2 cellular contexts compared by ENCODE assay signal in the genomic region with DNA sequence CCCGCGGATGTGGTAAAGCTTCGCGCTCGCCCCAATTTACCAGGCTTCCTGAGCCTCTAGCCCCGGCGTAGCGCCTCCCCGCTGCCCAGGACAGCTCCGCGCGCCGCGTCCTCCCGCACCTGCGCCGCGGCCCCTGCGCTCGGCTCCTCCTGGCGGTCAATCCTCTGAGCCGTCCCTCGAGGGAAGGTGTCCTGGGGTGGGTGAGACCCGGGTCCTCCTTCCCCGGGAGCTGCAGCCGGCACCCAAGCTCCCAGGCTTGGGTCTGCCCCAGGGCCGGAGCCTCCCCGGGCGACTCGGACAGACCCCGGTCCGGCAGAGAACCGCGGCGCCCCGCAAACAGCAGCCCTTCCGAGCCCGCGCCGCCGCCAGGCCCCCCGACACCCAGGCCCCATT.
TF ChIP-seq lines count a peak whose summit lies in the region.

No MANE protein-coding gene starts in this region.

TF ChIP-seq in GM23338, 12 proteins besides CTCF, POLR2A, EP300 and RAD21 (continued from another document):
- TF ChIP-seq EZH2phosphoT487 (IDR thresholded peaks at IDR 0.05; ENCODE audit: unreplicated experiment) = no peak
- no peak for TF ChIP-seq CREB1 (CRISPR knock-in tag; IDR thresholded peaks at IDR 0.05; ENCODE audit: low read depth)
- TF ChIP-seq ZNF114 (CRISPR knock-in tag; IDR thresholded peaks at IDR 0.05) = no peak
- no peak for TF ChIP-seq NANOG (IDR thresholded peaks at IDR 0.05; ENCODE audit: borderline replicate concordance)
- TF ChIP-seq, protein P1, sequence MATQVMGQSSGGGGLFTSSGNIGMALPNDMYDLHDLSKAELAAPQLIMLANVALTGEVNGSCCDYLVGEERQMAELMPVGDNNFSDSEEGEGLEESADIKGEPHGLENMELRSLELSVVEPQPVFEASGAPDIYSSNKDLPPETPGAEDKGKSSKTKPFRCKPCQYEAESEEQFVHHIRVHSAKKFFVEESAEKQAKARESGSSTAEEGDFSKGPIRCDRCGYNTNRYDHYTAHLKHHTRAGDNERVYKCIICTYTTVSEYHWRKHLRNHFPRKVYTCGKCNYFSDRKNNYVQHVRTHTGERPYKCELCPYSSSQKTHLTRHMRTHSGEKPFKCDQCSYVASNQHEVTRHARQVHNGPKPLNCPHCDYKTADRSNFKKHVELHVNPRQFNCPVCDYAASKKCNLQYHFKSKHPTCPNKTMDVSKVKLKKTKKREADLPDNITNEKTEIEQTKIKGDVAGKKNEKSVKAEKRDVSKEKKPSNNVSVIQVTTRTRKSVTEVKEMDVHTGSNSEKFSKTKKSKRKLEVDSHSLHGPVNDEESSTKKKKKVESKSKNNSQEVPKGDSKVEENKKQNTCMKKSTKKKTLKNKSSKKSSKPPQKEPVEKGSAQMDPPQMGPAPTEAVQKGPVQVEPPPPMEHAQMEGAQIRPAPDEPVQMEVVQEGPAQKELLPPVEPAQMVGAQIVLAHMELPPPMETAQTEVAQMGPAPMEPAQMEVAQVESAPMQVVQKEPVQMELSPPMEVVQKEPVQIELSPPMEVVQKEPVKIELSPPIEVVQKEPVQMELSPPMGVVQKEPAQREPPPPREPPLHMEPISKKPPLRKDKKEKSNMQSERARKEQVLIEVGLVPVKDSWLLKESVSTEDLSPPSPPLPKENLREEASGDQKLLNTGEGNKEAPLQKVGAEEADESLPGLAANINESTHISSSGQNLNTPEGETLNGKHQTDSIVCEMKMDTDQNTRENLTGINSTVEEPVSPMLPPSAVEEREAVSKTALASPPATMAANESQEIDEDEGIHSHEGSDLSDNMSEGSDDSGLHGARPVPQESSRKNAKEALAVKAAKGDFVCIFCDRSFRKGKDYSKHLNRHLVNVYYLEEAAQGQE (IDR thresholded peaks at IDR 0.05; ENCODE audit: unreplicated experiment) = no peak
- TF ChIP-seq, protein P2, sequence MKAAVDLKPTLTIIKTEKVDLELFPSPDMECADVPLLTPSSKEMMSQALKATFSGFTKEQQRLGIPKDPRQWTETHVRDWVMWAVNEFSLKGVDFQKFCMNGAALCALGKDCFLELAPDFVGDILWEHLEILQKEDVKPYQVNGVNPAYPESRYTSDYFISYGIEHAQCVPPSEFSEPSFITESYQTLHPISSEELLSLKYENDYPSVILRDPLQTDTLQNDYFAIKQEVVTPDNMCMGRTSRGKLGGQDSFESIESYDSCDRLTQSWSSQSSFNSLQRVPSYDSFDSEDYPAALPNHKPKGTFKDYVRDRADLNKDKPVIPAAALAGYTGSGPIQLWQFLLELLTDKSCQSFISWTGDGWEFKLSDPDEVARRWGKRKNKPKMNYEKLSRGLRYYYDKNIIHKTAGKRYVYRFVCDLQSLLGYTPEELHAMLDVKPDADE (IDR thresholded peaks at IDR 0.05) = no peak
- no peak for TF ChIP-seq ZNF331 (CRISPR knock-in tag; IDR thresholded peaks at IDR 0.05; ENCODE audit: low read depth)
- TF ChIP-seq POLR2AphosphoS5 (IDR thresholded peaks at IDR 0.05; ENCODE audit: low read depth) = no peak
- TF ChIP-seq JUNB (IDR thresholded peaks at IDR 0.05; ENCODE audit: unreplicated experiment) = no peak
- TF ChIP-seq, protein P3, sequence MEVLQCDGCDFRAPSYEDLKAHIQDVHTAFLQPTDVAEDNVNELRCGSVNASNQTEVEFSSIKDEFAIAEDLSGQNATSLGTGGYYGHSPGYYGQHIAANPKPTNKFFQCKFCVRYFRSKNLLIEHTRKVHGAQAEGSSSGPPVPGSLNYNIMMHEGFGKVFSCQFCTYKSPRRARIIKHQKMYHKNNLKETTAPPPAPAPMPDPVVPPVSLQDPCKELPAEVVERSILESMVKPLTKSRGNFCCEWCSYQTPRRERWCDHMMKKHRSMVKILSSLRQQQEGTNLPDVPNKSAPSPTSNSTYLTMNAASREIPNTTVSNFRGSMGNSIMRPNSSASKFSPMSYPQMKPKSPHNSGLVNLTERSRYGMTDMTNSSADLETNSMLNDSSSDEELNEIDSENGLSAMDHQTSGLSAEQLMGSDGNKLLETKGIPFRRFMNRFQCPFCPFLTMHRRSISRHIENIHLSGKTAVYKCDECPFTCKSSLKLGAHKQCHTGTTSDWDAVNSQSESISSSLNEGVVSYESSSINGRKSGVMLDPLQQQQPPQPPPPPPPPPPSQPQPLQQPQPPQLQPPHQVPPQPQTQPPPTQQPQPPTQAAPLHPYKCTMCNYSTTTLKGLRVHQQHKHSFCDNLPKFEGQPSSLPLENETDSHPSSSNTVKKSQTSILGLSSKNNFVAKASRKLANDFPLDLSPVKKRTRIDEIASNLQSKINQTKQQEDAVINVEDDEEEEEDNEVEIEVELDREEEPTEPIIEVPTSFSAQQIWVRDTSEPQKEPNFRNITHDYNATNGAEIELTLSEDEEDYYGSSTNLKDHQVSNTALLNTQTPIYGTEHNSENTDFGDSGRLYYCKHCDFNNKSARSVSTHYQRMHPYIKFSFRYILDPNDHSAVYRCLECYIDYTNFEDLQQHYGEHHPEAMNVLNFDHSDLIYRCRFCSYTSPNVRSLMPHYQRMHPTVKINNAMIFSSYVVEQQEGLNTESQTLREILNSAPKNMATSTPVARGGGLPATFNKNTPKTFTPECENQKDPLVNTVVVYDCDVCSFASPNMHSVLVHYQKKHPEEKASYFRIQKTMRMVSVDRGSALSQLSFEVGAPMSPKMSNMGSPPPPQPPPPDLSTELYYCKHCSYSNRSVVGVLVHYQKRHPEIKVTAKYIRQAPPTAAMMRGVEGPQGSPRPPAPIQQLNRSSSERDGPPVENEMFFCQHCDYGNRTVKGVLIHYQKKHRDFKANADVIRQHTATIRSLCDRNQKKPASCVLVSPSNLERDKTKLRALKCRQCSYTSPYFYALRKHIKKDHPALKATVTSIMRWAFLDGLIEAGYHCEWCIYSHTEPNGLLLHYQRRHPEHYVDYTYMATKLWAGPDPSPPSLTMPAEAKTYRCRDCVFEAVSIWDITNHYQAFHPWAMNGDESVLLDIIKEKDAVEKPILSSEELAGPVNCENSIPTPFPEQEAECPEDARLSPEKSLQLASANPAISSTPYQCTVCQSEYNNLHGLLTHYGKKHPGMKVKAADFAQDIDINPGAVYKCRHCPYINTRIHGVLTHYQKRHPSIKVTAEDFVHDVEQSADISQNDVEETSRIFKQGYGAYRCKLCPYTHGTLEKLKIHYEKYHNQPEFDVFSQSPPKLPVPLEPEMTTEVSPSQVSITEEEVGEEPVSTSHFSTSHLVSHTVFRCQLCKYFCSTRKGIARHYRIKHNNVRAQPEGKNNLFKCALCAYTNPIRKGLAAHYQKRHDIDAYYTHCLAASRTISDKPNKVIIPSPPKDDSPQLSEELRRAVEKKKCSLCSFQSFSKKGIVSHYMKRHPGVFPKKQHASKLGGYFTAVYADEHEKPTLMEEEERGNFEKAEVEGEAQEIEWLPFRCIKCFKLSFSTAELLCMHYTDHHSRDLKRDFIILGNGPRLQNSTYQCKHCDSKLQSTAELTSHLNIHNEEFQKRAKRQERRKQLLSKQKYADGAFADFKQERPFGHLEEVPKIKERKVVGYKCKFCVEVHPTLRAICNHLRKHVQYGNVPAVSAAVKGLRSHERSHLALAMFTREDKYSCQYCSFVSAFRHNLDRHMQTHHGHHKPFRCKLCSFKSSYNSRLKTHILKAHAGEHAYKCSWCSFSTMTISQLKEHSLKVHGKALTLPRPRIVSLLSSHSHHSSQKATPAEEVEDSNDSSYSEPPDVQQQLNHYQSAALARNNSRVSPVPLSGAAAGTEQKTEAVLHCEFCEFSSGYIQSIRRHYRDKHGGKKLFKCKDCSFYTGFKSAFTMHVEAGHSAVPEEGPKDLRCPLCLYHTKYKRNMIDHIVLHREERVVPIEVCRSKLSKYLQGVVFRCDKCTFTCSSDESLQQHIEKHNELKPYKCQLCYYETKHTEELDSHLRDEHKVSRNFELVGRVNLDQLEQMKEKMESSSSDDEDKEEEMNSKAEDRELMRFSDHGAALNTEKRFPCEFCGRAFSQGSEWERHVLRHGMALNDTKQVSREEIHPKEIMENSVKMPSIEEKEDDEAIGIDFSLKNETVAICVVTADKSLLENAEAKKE (CRISPR knock-in tag; IDR thresholded peaks at IDR 0.05) = no peak

TF ChIP-seq in HepG2, 621 proteins besides CTCF, POLR2A, EP300 and RAD21 (continued from another document and continues in another):
- 0 out of 2 replicates have a peak, but pooled peaks have one; percentile 1 for TF ChIP-seq NR2C2 (CRISPR knock-in tag; IDR thresholded peaks at IDR 0.05; ENCODE audit: borderline replicate concordance)
- TF ChIP-seq, protein P4, sequence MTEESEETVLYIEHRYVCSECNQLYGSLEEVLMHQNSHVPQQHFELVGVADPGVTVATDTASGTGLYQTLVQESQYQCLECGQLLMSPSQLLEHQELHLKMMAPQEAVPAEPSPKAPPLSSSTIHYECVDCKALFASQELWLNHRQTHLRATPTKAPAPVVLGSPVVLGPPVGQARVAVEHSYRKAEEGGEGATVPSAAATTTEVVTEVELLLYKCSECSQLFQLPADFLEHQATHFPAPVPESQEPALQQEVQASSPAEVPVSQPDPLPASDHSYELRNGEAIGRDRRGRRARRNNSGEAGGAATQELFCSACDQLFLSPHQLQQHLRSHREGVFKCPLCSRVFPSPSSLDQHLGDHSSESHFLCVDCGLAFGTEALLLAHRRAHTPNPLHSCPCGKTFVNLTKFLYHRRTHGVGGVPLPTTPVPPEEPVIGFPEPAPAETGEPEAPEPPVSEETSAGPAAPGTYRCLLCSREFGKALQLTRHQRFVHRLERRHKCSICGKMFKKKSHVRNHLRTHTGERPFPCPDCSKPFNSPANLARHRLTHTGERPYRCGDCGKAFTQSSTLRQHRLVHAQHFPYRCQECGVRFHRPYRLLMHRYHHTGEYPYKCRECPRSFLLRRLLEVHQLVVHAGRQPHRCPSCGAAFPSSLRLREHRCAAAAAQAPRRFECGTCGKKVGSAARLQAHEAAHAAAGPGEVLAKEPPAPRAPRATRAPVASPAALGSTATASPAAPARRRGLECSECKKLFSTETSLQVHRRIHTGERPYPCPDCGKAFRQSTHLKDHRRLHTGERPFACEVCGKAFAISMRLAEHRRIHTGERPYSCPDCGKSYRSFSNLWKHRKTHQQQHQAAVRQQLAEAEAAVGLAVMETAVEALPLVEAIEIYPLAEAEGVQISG (CRISPR knock-in tag; IDR thresholded peaks at IDR 0.05) = peak; percentile 24; the same call in 1 of the 2 replicates
- TF ChIP-seq ZNF496 (CRISPR knock-in tag; IDR thresholded peaks at IDR 0.05; ENCODE audit: insufficient replicate concordance) = no peak
- 0 out of 2 replicates have a peak, but pooled peaks have one; percentile 14 for TF ChIP-seq ZNF788 (CRISPR knock-in tag; IDR thresholded peaks at IDR 0.05; ENCODE audit: borderline replicate concordance)
- TF ChIP-seq CAMTA2 (CRISPR knock-in tag; IDR thresholded peaks at IDR 0.05; ENCODE audit: borderline replicate concordance) = peak; percentile 45; the same call in 1 of the 2 replicates
- TF ChIP-seq, protein P5, sequence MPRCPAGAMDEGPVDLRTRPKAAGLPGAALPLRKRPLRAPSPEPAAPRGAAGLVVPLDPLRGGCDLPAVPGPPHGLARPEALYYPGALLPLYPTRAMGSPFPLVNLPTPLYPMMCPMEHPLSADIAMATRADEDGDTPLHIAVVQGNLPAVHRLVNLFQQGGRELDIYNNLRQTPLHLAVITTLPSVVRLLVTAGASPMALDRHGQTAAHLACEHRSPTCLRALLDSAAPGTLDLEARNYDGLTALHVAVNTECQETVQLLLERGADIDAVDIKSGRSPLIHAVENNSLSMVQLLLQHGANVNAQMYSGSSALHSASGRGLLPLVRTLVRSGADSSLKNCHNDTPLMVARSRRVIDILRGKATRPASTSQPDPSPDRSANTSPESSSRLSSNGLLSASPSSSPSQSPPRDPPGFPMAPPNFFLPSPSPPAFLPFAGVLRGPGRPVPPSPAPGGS (CRISPR knock-in tag; IDR thresholded peaks at IDR 0.05) = 0 out of 2 replicates have a peak, but pooled peaks have one; percentile 33
- TF ChIP-seq, protein P6, sequence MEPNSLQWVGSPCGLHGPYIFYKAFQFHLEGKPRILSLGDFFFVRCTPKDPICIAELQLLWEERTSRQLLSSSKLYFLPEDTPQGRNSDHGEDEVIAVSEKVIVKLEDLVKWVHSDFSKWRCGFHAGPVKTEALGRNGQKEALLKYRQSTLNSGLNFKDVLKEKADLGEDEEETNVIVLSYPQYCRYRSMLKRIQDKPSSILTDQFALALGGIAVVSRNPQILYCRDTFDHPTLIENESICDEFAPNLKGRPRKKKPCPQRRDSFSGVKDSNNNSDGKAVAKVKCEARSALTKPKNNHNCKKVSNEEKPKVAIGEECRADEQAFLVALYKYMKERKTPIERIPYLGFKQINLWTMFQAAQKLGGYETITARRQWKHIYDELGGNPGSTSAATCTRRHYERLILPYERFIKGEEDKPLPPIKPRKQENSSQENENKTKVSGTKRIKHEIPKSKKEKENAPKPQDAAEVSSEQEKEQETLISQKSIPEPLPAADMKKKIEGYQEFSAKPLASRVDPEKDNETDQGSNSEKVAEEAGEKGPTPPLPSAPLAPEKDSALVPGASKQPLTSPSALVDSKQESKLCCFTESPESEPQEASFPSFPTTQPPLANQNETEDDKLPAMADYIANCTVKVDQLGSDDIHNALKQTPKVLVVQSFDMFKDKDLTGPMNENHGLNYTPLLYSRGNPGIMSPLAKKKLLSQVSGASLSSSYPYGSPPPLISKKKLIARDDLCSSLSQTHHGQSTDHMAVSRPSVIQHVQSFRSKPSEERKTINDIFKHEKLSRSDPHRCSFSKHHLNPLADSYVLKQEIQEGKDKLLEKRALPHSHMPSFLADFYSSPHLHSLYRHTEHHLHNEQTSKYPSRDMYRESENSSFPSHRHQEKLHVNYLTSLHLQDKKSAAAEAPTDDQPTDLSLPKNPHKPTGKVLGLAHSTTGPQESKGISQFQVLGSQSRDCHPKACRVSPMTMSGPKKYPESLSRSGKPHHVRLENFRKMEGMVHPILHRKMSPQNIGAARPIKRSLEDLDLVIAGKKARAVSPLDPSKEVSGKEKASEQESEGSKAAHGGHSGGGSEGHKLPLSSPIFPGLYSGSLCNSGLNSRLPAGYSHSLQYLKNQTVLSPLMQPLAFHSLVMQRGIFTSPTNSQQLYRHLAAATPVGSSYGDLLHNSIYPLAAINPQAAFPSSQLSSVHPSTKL (CRISPR knock-in tag; IDR thresholded peaks at IDR 0.05) = 0 out of 2 replicates have a peak, but pooled peaks have one; percentile 21
- TF ChIP-seq KAT7 (CRISPR knock-in tag; IDR thresholded peaks at IDR 0.05; ENCODE audit: borderline replicate concordance) = 0 out of 2 replicates have a peak, but pooled peaks have one; percentile 81
- TF ChIP-seq, protein P7, sequence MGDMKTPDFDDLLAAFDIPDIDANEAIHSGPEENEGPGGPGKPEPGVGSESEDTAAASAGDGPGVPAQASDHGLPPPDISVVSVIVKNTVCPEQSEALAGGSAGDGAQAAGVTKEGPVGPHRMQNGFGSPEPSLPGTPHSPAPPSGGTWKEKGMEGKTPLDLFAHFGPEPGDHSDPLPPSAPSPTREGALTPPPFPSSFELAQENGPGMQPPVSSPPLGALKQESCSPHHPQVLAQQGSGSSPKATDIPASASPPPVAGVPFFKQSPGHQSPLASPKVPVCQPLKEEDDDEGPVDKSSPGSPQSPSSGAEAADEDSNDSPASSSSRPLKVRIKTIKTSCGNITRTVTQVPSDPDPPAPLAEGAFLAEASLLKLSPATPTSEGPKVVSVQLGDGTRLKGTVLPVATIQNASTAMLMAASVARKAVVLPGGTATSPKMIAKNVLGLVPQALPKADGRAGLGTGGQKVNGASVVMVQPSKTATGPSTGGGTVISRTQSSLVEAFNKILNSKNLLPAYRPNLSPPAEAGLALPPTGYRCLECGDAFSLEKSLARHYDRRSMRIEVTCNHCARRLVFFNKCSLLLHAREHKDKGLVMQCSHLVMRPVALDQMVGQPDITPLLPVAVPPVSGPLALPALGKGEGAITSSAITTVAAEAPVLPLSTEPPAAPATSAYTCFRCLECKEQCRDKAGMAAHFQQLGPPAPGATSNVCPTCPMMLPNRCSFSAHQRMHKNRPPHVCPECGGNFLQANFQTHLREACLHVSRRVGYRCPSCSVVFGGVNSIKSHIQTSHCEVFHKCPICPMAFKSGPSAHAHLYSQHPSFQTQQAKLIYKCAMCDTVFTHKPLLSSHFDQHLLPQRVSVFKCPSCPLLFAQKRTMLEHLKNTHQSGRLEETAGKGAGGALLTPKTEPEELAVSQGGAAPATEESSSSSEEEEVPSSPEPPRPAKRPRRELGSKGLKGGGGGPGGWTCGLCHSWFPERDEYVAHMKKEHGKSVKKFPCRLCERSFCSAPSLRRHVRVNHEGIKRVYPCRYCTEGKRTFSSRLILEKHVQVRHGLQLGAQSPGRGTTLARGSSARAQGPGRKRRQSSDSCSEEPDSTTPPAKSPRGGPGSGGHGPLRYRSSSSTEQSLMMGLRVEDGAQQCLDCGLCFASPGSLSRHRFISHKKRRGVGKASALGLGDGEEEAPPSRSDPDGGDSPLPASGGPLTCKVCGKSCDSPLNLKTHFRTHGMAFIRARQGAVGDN (CRISPR knock-in tag; IDR thresholded peaks at IDR 0.05) = peak; percentile 42; the same call in 1 of the 2 replicates
